15 cellular contexts compared by ENCODE assay signal in genomic region chr10:110150981-110151380, GRCh38.
"Had no signal": no experiment of that assay in that cellular context is flagged by ENCODE, and none has a peak within 500 bp of the region (broad histone marks: within the 10 kb centered on the region; RNA-seq: fewer than 3 reads in every experiment).

No MANE protein-coding gene starts in this region.

- H3K4me3 Mint-ChIP-seq: activated B cell treated with CpG ODN at 0.5 μM for 24 hours; activated CD4-positive, alpha-beta memory T cell treated with anti-CD3 and anti-CD28 coated beads, Interleukin-2, amount 10 ng/mL, durations not matched to agents 7 days and 5 days; activated CD8-positive, alpha-beta memory T cell treated with anti-CD3 and anti-CD28 coated beads, Interleukin-2, amount 10 ng/mL, durations not matched to agents 7 days and 5 days; activated naive CD8-positive, alpha-beta T cell; mesothelial cell of epicardium; stimulated activated naive CD8-positive, alpha-beta T cell treated with anti-CD3 and anti-CD28 coated beads, Interleukin-15, Interleukin-2, amounts not matched to agents 100 ng/mL and 50 ng/mL, for 24 hours; type B pancreatic cell had no signal

- H3K9me3 Mint-ChIP-seq: activated B cell treated with CpG ODN at 0.5 μM for 24 hours; activated CD4-positive, alpha-beta memory T cell treated with anti-CD3 and anti-CD28 coated beads, Interleukin-2, amount 10 ng/mL, durations not matched to agents 7 days and 5 days; mesothelial cell of epicardium; stimulated activated naive CD8-positive, alpha-beta T cell treated with anti-CD3 and anti-CD28 coated beads, Interleukin-15, Interleukin-2, amounts not matched to agents 100 ng/mL and 50 ng/mL, for 24 hours; type B pancreatic cell had no signal

- H3K27ac Mint-ChIP-seq: activated B cell treated with CpG ODN at 0.5 μM for 24 hours; activated CD4-positive, alpha-beta memory T cell treated with anti-CD3 and anti-CD28 coated beads, Interleukin-2, amount 10 ng/mL, durations not matched to agents 7 days and 5 days; activated CD8-positive, alpha-beta memory T cell treated with anti-CD3 and anti-CD28 coated beads, Interleukin-2, amount 10 ng/mL, durations not matched to agents 7 days and 5 days; activated naive CD8-positive, alpha-beta T cell; stimulated activated naive CD8-positive, alpha-beta T cell treated with anti-CD3 and anti-CD28 coated beads, Interleukin-15, Interleukin-2, amounts not matched to agents 100 ng/mL and 50 ng/mL, for 24 hours had no signal

- H3K9me3 ChIP-seq: ovary, suprapubic skin had no signal

- H3K27me3 ChIP-seq: ovary had no signal

- H3K36me3 Mint-ChIP-seq: activated naive CD8-positive, alpha-beta T cell; mesothelial cell of epicardium; type B pancreatic cell had no signal

- H3K36me3 ChIP-seq: ovary, suprapubic skin had no signal

- DNase-seq: activated B cell treated with CpG ODN at 0.5 μM for 24 hours; activated CD4-positive, alpha-beta memory T cell treated with anti-CD3 and anti-CD28 coated beads, Interleukin-2, amount 10 ng/mL, durations not matched to agents 7 days and 5 days; activated CD4-positive, alpha-beta T cell treated with anti-CD3 and anti-CD28 coated beads for 4 hours; activated CD8-positive, alpha-beta memory T cell treated with anti-CD3 and anti-CD28 coated beads, Interleukin-2, amount 10 ng/mL, durations not matched to agents 7 days and 5 days; ovary; stimulated activated CD4-positive, alpha-beta T cell treated with anti-CD3 and anti-CD28 coated beads, Interleukin-12 subunit alpha, Interleukin-12 subunit beta, amount 100 ng/mL, for 4 hours; stimulated activated CD4-positive, alpha-beta T cell treated with anti-CD3 and anti-CD28 coated beads, Interleukin-1b, Interleukin-23, amount 100 ng/mL, for 48 hours had no signal

- H3K27ac ChIP-seq: epithelial cell of prostate, foreskin keratinocyte, ovary, suprapubic skin had no signal

- H3K4me3 ChIP-seq: lung, ovary, suprapubic skin had no signal

- H3K4me1 ChIP-seq: foreskin keratinocyte, suprapubic skin had no signal

- ATAC-seq: activated CD8-positive, alpha-beta memory T cell treated with anti-CD3 and anti-CD28 coated beads, Interleukin-2, amount 10 ng/mL, durations not matched to agents 7 days and 5 days had no signal
